Comparison of ENCODE assay signal across 15 cellular contexts in the genomic region with DNA sequence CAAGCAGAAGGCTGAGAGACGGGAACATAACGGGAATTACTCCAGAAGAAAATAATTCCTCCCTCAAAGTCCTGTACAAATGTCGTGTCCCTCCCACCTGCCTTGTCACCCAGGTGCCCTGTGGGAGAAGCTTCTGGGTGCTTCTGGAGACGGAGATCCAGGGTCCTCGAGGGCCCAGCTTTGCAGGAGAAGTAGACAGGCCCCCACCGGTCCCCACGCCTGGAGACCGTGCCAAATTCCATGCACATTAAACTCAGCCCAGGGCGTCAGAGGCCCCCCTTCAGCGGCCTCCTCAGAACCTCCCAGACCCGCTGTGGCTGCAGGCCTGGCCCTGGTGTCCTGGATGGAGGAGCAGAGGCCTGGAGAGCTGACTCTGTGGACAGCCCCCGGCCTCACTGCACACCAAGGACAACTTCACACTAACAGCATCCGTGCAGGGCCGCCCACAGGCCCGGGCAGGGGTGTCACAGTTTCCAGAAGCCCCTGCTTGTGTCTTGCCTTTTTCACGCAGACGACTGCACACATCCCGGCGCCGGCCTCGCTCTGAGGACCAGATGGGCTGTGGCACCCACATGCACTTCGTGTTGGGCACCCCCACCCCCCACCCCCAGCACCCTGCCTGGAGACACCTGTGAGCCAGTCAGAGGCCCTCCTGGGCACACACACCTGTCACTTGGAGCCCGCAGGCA.
DNase-seq lines count a peak whose midpoint lies in the region; ATAC-seq and TF ChIP-seq lines count a peak whose summit lies in the region.
"Had no signal": no experiment of that assay in that cellular context is flagged by ENCODE, and none has a peak within 500 bp of the region (broad histone marks: within the 10 kb centered on the region; RNA-seq: fewer than 3 reads in every experiment).

No MANE protein-coding gene starts in this region.

- no peaks in the 10 kb centered on the region for H3K4me1 ChIP-seq in right cardiac atrium (ENCODE audit: control insufficient read depth, insufficient read depth, low read length)
- H3K4me1 ChIP-seq in spleen: no peaks in the 10 kb centered on the region

- H3K27ac ChIP-seq in right cardiac atrium (ENCODE audit: low read length) (no peak overlapping the region), spleen (no peak overlapping the region)
- H3K27ac ChIP-seq: PC-9 had no signal

- no peaks in the 10 kb centered on the region for H3K36me3 ChIP-seq in spleen

- no peaks in the 10 kb centered on the region for H3K27me3 ChIP-seq in right cardiac atrium (ENCODE audit: control insufficient read depth, insufficient read depth)
- H3K27me3 ChIP-seq in spleen (replicated peaks in 1 of 7): peaks cover 0 to 44% (median 0%) of the 10 kb centered on the region in 7 donors

- H3K4me3 ChIP-seq in right cardiac atrium (ENCODE audit: low read length): no peak overlapping the region
- no peak overlapping the region for H3K4me3 ChIP-seq in spleen
- H3K4me3 ChIP-seq: PC-9 had no signal

- in situ Hi-C loops in G401 (cut with HindIII; ENCODE audit: low sequenced_read_pairs): no loop called here

- TF ChIP-seq POLR2A in spleen (IDR thresholded peaks at IDR 0.05): no peak

- no peak for TF ChIP-seq CTCF in spleen (IDR thresholded peaks at IDR 0.05 in 8 of 11, conservative IDR thresholded peaks at IDR 0.05 in 3 of 11)

- H3K9me3 ChIP-seq in right cardiac atrium (ENCODE audit: control insufficient read depth, low read length) (no peaks in the 10 kb centered on the region), spleen (no peaks in the 10 kb centered on the region)

- ATAC-seq in Right ventricle myocardium inferior (no peak), right cardiac atrium (no peak)
- ATAC-seq in activated CD4-positive, CD25-positive, alpha-beta regulatory T cell treated with anti-CD3 and anti-CD28 coated beads, Interleukin-2, amount 50 U/mL, for 24 hours: no peak

- intact Hi-C loops in Right ventricle myocardium inferior (cut with DNase I): no loop called here
- intact Hi-C loops in right cardiac atrium (cut with DNase I): no loop called here
- intact Hi-C loops in spleen (cut with DNase I; ENCODE audit: low total_unique reads): no loop called here

- WGBS in right cardiac atrium: 75% methylated on average over 23 of the region's 23 CpGs
- WGBS in spleen, 5 donors: 73 to 81% (median 76%) methylated on average over 14 to 23 of the region's 23 CpGs

- DNase-seq in Right ventricle myocardium inferior (ENCODE audit: missing footprints): peak; percentile 58
- no peak for DNase-seq in right cardiac atrium
- DNase-seq in NCI-H146 (lab: John Stamatoyannopoulos, UW): peak; percentile 80
- peak; percentile 93 for DNase-seq in NCI-H69 (lab: John Stamatoyannopoulos, UW)
- peak; percentile 38 for DNase-seq in spleen
- DNase-seq in T-helper 2 cell: no peak
- DNase-seq in G401 (ENCODE audit: low spot score): no peak
- DNase-seq: Calu3; CD4-positive, CD25-positive, alpha-beta regulatory T cell; DMS53; HFFc6; NCI-H1436 treated with DMSO at 0.1 percent for 48 hours; NCI-H524 treated with DMSO at 0.1 percent for 48 hours; PC-9 had no signal

Comparison
In these comparisons a context has a peak if more than half of its experiments do, and no peak if none do; other contexts are left out.
1. DNase-seq: peak in Right ventricle myocardium inferior (single experiment), NCI-H146 (single experiment), NCI-H69 (single experiment) and spleen (single experiment); none in right cardiac atrium (0 of 3), T-helper 2 cell (0 of 5) and G401 (single experiment).